1 cellular context compared by ENCODE assay signal in the genomic region with DNA sequence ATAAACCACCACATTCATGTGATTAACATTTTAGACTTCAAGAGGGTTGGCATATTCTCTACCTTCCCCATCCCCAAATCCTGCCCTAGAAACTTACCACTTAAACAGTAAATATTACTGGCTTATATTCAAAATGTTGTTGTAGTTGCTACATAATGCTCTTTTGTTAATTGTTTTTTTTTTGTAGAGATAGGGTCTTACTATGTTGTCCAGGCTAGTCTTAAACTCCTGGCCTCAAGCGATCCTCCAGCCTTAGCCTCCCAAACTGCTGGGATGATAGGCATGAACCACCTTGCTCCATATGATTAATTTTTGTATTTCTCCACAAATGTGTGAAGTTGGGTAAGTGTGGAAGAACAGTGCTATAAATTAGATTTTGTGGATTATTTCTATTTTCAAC.
TF ChIP-seq lines count a peak whose summit lies in the region.

No MANE protein-coding gene starts in this region.

TF ChIP-seq in HepG2, 621 proteins besides CTCF, POLR2A, EP300 and RAD21:
- TF ChIP-seq ZMAT3 (CRISPR knock-in tag; conservative IDR thresholded peaks at IDR 0.05) (no peak), ZNF446 (CRISPR knock-in tag; IDR thresholded peaks at IDR 0.05) (no peak), ZNF121 (CRISPR knock-in tag; IDR thresholded peaks at IDR 0.05) (peak; percentile 70; the same call in 1 of the 2 replicates)
- TF ChIP-seq, protein P1, sequence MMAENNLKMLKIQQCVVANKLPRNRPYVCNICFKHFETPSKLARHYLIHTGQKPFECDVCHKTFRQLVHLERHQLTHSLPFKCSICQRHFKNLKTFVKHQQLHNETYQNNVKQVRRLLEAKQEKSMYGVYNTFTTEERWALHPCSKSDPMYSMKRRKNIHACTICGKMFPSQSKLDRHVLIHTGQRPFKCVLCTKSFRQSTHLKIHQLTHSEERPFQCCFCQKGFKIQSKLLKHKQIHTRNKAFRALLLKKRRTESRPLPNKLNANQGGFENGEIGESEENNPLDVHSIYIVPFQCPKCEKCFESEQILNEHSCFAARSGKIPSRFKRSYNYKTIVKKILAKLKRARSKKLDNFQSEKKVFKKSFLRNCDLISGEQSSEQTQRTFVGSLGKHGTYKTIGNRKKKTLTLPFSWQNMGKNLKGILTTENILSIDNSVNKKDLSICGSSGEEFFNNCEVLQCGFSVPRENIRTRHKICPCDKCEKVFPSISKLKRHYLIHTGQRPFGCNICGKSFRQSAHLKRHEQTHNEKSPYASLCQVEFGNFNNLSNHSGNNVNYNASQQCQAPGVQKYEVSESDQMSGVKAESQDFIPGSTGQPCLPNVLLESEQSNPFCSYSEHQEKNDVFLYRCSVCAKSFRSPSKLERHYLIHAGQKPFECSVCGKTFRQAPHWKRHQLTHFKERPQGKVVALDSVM (CRISPR knock-in tag; IDR thresholded peaks at IDR 0.05): peak; percentile 46; the same call in 1 of the 2 replicates
TF ChIP-seq in HepG2: peak in this region for 2.
